In genomic region chr18:12236934-12237832, GRCh38 we compare ENCODE assay signal across 8 cellular contexts. TPM values are rescaled to one million over a fixed set of nuclear protein-coding genes. Genes with fewer than 3 reads are reported as not detected.
DNase-seq lines count a peak whose midpoint lies in the region; ATAC-seq and TF ChIP-seq lines count a peak whose summit lies in the region.

No MANE protein-coding gene starts in this region.

- CTCF ChIA-PET in AG04449 (lab: Yijun Ruan, JAX): interaction anchor here (0.6 to 2.4 kb wide), 18 partner anchors 8 to 582 kb away, joined by 3 to 17 read pairs (median 4); partner anchors contain the start of genes AFG3L2 and CIDEA

- DNase-seq in AG04449 (ENCODE audit: low read depth, low spot score): no peak
- DNase-seq in NOMO-1 treated with dmso at 0.1 percent for 144 hours (lab: John Stamatoyannopoulos, UW; ENCODE audit: unreplicated experiment): peak; percentile 13
- peak; percentile 51 for DNase-seq in activated T-cell treated with anti-CD3 and anti-CD28 coated beads for 1 hour (ENCODE audit: low read depth)
- DNase-seq in esophagus squamous epithelium (lab: John Stamatoyannopoulos, UW): no peak
- DNase-seq in stomach: peak; percentile 75

- TF ChIP-seq EP300 in neural cell (conservative IDR thresholded peaks at IDR 0.05; ENCODE audit: poor library complexity, severe bottlenecking) (no peak), stomach (IDR thresholded peaks at IDR 0.05) (no peak)

- H3K9me3 ChIP-seq in esophagus squamous epithelium (no peaks in the 10 kb centered on the region), neural cell (ENCODE audit: low read length) (no peaks in the 10 kb centered on the region), stomach (no peaks in the 10 kb centered on the region)

- 49 to 60% methylated on average over 7 to 20 of the region's 33 CpGs for WGBS in esophagus squamous epithelium, 2 donors
- WGBS in stomach, 5 donors: 30 to 39% (median 33%) methylated on average over 24 to 33 of the region's 33 CpGs

- TF ChIP-seq CTCF in AG04449 (IDR thresholded peaks at IDR 0.05; ENCODE audit: insufficient read depth, low read length, missing control alignments): peak; percentile 97
- peak; percentile 46 to 94 (median 84) for TF ChIP-seq CTCF in esophagus squamous epithelium (IDR thresholded peaks at IDR 0.05)
- TF ChIP-seq CTCF in neural cell (IDR thresholded peaks at IDR 0.05; ENCODE audit: poor library complexity, severe bottlenecking): peak; percentile 49
- TF ChIP-seq CTCF in stomach (IDR thresholded peaks at IDR 0.05): peak in 5 of 7 experiments; percentile 55 to 93 (median 84)

- H3K36me3 ChIP-seq in esophagus squamous epithelium: no peaks in the 10 kb centered on the region
- H3K36me3 ChIP-seq in neural cell (ENCODE audit: insufficient read depth, low read length): no peaks in the 10 kb centered on the region
- H3K36me3 ChIP-seq in stomach: no peaks in the 10 kb centered on the region

- H3K4me2 ChIP-seq in neural cell (ENCODE audit: low read length): no peak overlapping the region

- no peaks in the 10 kb centered on the region for H3K9me2 ChIP-seq in neural cell (ENCODE audit: insufficient read depth, low read length)

- no peak overlapping the region for H3K4me3 ChIP-seq in AG04449 (ENCODE audit: low read depth, low read length)
- no peak overlapping the region for H3K4me3 ChIP-seq in esophagus squamous epithelium
- no peak overlapping the region for H3K4me3 ChIP-seq in neural cell (ENCODE audit: low read length)
- no peak overlapping the region for H3K4me3 ChIP-seq in stomach

- peaks cover 0 to 16% (median 0%) of the 10 kb centered on the region in 4 donors for H3K27me3 ChIP-seq in esophagus squamous epithelium
- no peaks in the 10 kb centered on the region for H3K27me3 ChIP-seq in neural cell (ENCODE audit: insufficient read depth, low read depth, low read length)
- H3K27me3 ChIP-seq in stomach: peaks cover 0 to 17% (median 15%) of the 10 kb centered on the region in 3 donors

- H3F3A ChIP-seq in neural cell (ENCODE audit: insufficient read depth, low read length, poor library complexity, severe bottlenecking): no peaks in the 10 kb centered on the region

- no peak overlapping the region for H2AFZ ChIP-seq in neural cell (ENCODE audit: low read depth, low read length)

- intact Hi-C loops in esophagus squamous epithelium (cut with DNase I) (no loop called here), stomach (cut with DNase I; ENCODE audit: low total_unique reads) (no loop called here)

- H3K27ac ChIP-seq in esophagus squamous epithelium (no peak overlapping the region), neural cell (ENCODE audit: low read length) (no peak overlapping the region), stomach (no peak overlapping the region)

- POLR2A ChIA-PET in AG04449 (lab: Yijun Ruan, JAX): no interaction called here

- H3K79me2 ChIP-seq in neural cell (replicated peaks; ENCODE audit: insufficient read depth, low read length): no peaks in the 10 kb centered on the region

- H4K20me1 ChIP-seq in neural cell (ENCODE audit: insufficient read depth): no peaks in the 10 kb centered on the region

- TF ChIP-seq POLR2A in esophagus squamous epithelium (IDR thresholded peaks at IDR 0.05) (no peak), stomach (IDR thresholded peaks at IDR 0.05) (no peak)

- H3K4me1 ChIP-seq in esophagus squamous epithelium: peaks cover 0 to 9% (median 5%) of the 10 kb centered on the region in 3 donors
- peaks cover 0 to 7% (median 7%) of the 10 kb centered on the region in 4 donors for H3K4me1 ChIP-seq in stomach

- H3K9ac ChIP-seq in neural cell (ENCODE audit: low read length): no peak overlapping the region

- peak; percentile 82 for ATAC-seq in GM18867 (IDR thresholded peaks at IDR 0.05; ENCODE audit: unreplicated experiment)
- ATAC-seq in HG03432 (IDR thresholded peaks at IDR 0.05; ENCODE audit: unreplicated experiment): peak; percentile 79

- no peak for TF ChIP-seq RAD21 in neural cell (conservative IDR thresholded peaks at IDR 0.05)

TF ChIP-seq in neural cell, 6 proteins besides CTCF, POLR2A, EP300 and RAD21:
- TF ChIP-seq POLR2AphosphoS5 (IDR thresholded peaks at IDR 0.05) (no peak), MXI1 (conservative IDR thresholded peaks at IDR 0.05; ENCODE audit: poor library complexity, severe bottlenecking) (no peak), TAF1 (IDR thresholded peaks at IDR 0.05; ENCODE audit: low read depth) (no peak), EZH2 (IDR thresholded peaks at IDR 0.05; ENCODE audit: borderline replicate concordance, insufficient read depth, low read length, poor library complexity, severe bottlenecking) (no peak), SMC3 (conservative IDR thresholded peaks at IDR 0.05; ENCODE audit: poor library complexity) (no peak), REST (IDR thresholded peaks at IDR 0.05; ENCODE audit: borderline replicate concordance) (no peak)

RNA-seq across cellular contexts. Expression of gene CIDEA, which starts 17.0 kb away (rescaled TPM):
- total RNA-seq in esophagus squamous epithelium: 1 to 10 TPM in 1 of 4 donors, not detected in 3; 3.0 TPM
- not detected in 2 replicates for polyA plus RNA-seq in neural cell
- polyA minus RNA-seq in neural cell: not detected in 2 replicates
- not detected for total RNA-seq in stomach
- under 1 TPM in 2 of 3 donors, not detected in 1; 0.15 to 0.44 TPM for polyA plus RNA-seq in stomach

Comparison
In these comparisons a context has a peak if more than half of its experiments do, and no peak if none do; other contexts are left out.
1. DNase-seq: peak in NOMO-1 treated with dmso at 0.1 percent for 144 hours (single experiment), activated T-cell treated with anti-CD3 and anti-CD28 coated beads for 1 hour (single experiment) and stomach (single experiment); none in AG04449 (single experiment) and esophagus squamous epithelium (single experiment).
2. Peak in every context shown above with its lines, with median percentiles within 50 percentile points of each other: CTCF ChIP-seq.